Comparison of ENCODE assay signal across 26 cellular contexts in genomic region chr7:129118182-129118581, GRCh38.
"Had no signal": no experiment of that assay in that cellular context is flagged by ENCODE, and none has a peak within 500 bp of the region (broad histone marks: within the 10 kb centered on the region; RNA-seq: fewer than 3 reads in every experiment).

No MANE protein-coding gene starts in this region.

- FAIRE-seq: urothelium cell line had no signal

- H3K27ac ChIP-seq: stomach, suprapubic skin, testis, thoracic aorta, thyroid gland, tibial artery, tibial nerve, transverse colon, upper lobe of left lung, upper lobe of right lung, uterus, vagina had no signal

- DNase-seq: stimulated activated CD4-positive, alpha-beta T cell treated with anti-CD3 and anti-CD28 coated beads, Interleukin-2, amount 100 ng/mL, for 48 hours; stimulated activated CD4-positive, alpha-beta T cell treated with anti-CD3 and anti-CD28 coated beads, Interleukin-4, amount 100 ng/mL, for 1 hour; stimulated activated CD4-positive, alpha-beta T cell treated with anti-CD3 and anti-CD28 coated beads, Interleukin-4, amount 100 ng/mL, for 24 hours; stimulated activated CD4-positive, alpha-beta T cell treated with anti-CD3 and anti-CD28 coated beads, Interleukin-4, amount 100 ng/mL, for 4 hours; stimulated activated CD8-positive, alpha-beta memory T cell treated with anti-CD3 and anti-CD28 coated beads, Interleukin-4, amount 100 ng/mL, for 48 hours; stimulated activated naive B cell treated with anti-CD40 and anti-IgM and Interleukin-4, amounts not matched to agents 10 μg/mL and 1 μg/mL and 100 μg/mL, for 72 hours; stimulated activated naive CD4-positive, alpha-beta T cell; stimulated activated naive CD4-positive, alpha-beta T cell treated with Interleukin-2 at 50 U/mL for 16 hours; stimulated activated naive CD8-positive, alpha-beta T cell treated with anti-CD3 and anti-CD28 coated beads, Interleukin-15, amount 100 ng/mL, for 72 hours; stimulated activated naive CD8-positive, alpha-beta T cell treated with anti-CD3 and anti-CD28 coated beads, Interleukin-15, Interleukin-2, amounts not matched to agents 100 U/mL and 50 U/mL, for 24 hours; stomach; substantia nigra; testis; thyroid gland; tibial artery; transverse colon; upper lobe of left lung; upper lobe of right lung; uterus had no signal

- H3K9me3 ChIP-seq: suprapubic skin, testis, thoracic aorta, thyroid gland, transverse colon, uterus, vagina had no signal

- H3K36me3 ChIP-seq: stomach, suprapubic skin, thoracic aorta, thyroid gland, tibial artery, tibial nerve, transverse colon, upper lobe of left lung, upper lobe of right lung, uterus, vagina had no signal

- H3K27me3 ChIP-seq: stomach, suprapubic skin, testis, thyroid gland, tibial artery, tibial nerve, transverse colon, upper lobe of left lung, uterus, vagina had no signal

- H3K4me1 ChIP-seq: stomach, suprapubic skin, testis, tibial artery, upper lobe of right lung, uterus, vagina had no signal

- H3K4me3 ChIP-seq: stomach, suprapubic skin, testis, thoracic aorta, thyroid gland, tibial artery, tibial nerve, transverse colon, upper lobe of left lung, upper lobe of right lung, uterus, vagina had no signal

- ATAC-seq: stimulated activated effector memory CD8-positive, alpha-beta T cell treated with anti-CD3 and anti-CD28 coated beads, Interleukin-12 subunit alpha, Interleukin-12 subunit beta, amount 100 ng/mL, for 72 hours; stimulated activated memory B cell treated with anti-CD40 and anti-IgM and Interleukin-4, amounts not matched to agents 10 μg/mL and 1 μg/mL and 100 μg/mL, for 72 hours; stimulated activated naive B cell treated with anti-CD40 and anti-IgM and Interleukin-4, amounts not matched to agents 10 μg/mL and 1 μg/mL and 100 μg/mL, for 72 hours; stimulated activated naive CD8-positive, alpha-beta T cell treated with anti-CD3 and anti-CD28 coated beads, Interleukin-15, amount 100 ng/mL, for 72 hours; stimulated activated naive CD8-positive, alpha-beta T cell treated with anti-CD3 and anti-CD28 coated beads, Interleukin-15, Interleukin-2, amounts not matched to agents 100 U/mL and 50 U/mL, for 24 hours; upper lobe of right lung had no signal
